1 cellular context compared by ENCODE assay signal in the genomic region with DNA sequence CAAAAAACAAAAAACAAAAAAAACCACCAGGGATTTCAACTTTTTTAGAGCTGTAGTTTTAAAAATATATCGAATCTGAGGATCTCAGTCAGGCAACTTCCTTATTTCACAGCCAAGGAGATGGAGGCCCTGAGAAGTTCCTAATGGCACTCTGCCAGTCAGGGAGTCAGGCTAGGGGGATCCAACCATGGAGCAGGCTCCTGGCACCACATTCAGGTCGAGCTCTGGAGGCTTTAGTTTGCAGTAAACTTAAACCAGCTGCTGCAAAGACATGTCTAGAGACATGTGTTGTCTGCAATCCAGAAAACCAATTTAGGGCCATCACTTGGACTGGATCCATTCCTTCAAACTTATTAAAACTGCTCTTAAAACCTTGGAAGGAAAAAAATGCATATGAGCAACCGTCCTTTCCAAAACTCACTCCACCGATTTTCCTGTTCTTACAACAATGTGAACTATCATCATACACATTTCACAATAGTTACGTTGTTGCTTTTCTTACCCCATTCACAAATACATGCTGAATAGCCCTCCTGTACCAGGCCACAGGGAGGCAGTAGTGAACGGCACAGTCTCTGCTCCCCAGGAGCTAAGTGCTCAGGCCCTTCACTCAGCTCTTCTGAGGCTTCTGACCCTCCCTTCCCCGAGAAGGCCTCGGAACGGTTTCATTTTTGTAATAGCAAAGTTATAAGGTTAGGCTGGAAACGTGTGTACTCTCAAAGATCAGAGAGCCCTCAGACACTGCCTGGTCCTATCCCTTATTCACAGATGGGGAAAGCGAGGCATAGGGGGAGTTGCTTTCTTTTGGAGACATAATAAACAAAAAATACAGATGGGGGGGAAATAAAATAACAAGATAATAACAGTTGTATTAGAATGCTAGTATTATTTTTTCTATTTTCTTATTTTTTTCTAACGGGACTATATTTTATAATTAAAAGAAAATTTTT.
TF ChIP-seq lines count a peak whose summit lies in the region.

No MANE protein-coding gene starts in this region.

TF ChIP-seq in K562, 482 proteins besides CTCF, POLR2A, EP300 and RAD21:
- TF ChIP-seq, protein P1, sequence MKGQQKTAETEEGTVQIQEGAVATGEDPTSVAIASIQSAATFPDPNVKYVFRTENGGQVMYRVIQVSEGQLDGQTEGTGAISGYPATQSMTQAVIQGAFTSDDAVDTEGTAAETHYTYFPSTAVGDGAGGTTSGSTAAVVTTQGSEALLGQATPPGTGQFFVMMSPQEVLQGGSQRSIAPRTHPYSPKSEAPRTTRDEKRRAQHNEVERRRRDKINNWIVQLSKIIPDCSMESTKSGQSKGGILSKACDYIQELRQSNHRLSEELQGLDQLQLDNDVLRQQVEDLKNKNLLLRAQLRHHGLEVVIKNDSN (CRISPR knock-in tag; IDR thresholded peaks at IDR 0.05), result no peak
- TF ChIP-seq CEBPB (tag; IDR thresholded peaks at IDR 0.05) (peak; percentile 91), FOXJ3 (CRISPR knock-in tag; IDR thresholded peaks at IDR 0.05) (no peak), MED1 (CRISPR knock-in tag; IDR thresholded peaks at IDR 0.05; ENCODE audit: borderline replicate concordance) (no peak), ZNF134 (CRISPR knock-in tag; conservative IDR thresholded peaks at IDR 0.05) (no peak), BHLHE40 (IDR thresholded peaks at IDR 0.05; ENCODE audit: low read length) (no peak), SPI1 (IDR thresholded peaks at IDR 0.05; ENCODE audit: borderline replicate concordance, low read depth, low read length) (0 out of 2 replicates have a peak, but pooled peaks have one; percentile 3), PCBP2 (IDR thresholded peaks at IDR 0.05; ENCODE audit: low read depth, low read length, poor library complexity, severe bottlenecking) (no peak), WHSC1 (IDR thresholded peaks at IDR 0.05; ENCODE audit: low read length) (no peak), NFIX (CRISPR knock-in tag; IDR thresholded peaks at IDR 0.05; ENCODE audit: low read depth) (no peak), ZNF764 (CRISPR knock-in tag; IDR thresholded peaks at IDR 0.05; ENCODE audit: low read depth) (peak; percentile 45; the same call in 1 of the 2 replicates), MTF1 (CRISPR knock-in tag; IDR thresholded peaks at IDR 0.05; ENCODE audit: borderline replicate concordance) (no peak), RBM14 (IDR thresholded peaks at IDR 0.05; ENCODE audit: borderline replicate concordance, insufficient read depth, low read depth, low read length) (no peak), ZNF830 (CRISPR knock-in tag; IDR thresholded peaks at IDR 0.05) (no peak), ZNF239 (CRISPR knock-in tag; IDR thresholded peaks at IDR 0.05) (no peak), ETV6 (IDR thresholded peaks at IDR 0.05; ENCODE audit: borderline replicate concordance in 1 of 2, low read depth in 2 of 2, low read length in 1 of 2) (no peak), ETV6 (CRISPR knock-in tag; IDR thresholded peaks at IDR 0.05; ENCODE audit: borderline replicate concordance) (no peak), CEBPG (CRISPR knock-in tag; IDR thresholded peaks at IDR 0.05) (peak; percentile 59; the same call in 1 of the 2 replicates), CEBPG (tag; conservative IDR thresholded peaks at IDR 0.05 in 1 of 2, IDR thresholded peaks at IDR 0.05 in 1 of 2) (peak; percentile 68 to 73), U2AF1 (optimal IDR thresholded peaks at IDR 0.05; ENCODE audit: low read depth, low read length) (no peak), SMC3 (conservative IDR thresholded peaks at IDR 0.05; ENCODE audit: insufficient read depth, low read depth, low read length) (peak; percentile 44; the same call in 1 of the 2 replicates), RBM22 (IDR thresholded peaks at IDR 0.05; ENCODE audit: low read depth, low read length, poor library complexity, severe bottlenecking) (no peak)
- TF ChIP-seq, protein P2, sequence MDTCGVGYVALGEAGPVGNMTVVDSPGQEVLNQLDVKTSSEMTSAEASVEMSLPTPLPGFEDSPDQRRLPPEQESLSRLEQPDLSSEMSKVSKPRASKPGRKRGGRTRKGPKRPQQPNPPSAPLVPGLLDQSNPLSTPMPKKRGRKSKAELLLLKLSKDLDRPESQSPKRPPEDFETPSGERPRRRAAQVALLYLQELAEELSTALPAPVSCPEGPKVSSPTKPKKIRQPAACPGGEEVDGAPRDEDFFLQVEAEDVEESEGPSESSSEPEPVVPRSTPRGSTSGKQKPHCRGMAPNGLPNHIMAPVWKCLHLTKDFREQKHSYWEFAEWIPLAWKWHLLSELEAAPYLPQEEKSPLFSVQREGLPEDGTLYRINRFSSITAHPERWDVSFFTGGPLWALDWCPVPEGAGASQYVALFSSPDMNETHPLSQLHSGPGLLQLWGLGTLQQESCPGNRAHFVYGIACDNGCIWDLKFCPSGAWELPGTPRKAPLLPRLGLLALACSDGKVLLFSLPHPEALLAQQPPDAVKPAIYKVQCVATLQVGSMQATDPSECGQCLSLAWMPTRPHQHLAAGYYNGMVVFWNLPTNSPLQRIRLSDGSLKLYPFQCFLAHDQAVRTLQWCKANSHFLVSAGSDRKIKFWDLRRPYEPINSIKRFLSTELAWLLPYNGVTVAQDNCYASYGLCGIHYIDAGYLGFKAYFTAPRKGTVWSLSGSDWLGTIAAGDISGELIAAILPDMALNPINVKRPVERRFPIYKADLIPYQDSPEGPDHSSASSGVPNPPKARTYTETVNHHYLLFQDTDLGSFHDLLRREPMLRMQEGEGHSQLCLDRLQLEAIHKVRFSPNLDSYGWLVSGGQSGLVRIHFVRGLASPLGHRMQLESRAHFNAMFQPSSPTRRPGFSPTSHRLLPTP (IDR thresholded peaks at IDR 0.05; ENCODE audit: borderline replicate concordance, extremely low read depth, insufficient read length), result no peak
TF ChIP-seq in K562: peak in this region for 5.
